In genomic region chr10:15209827-15210509, GRCh38 we compare ENCODE assay signal across 8 cellular contexts. TPM values are rescaled to one million over a fixed set of nuclear protein-coding genes. Genes with fewer than 3 reads are reported as not detected.
DNase-seq lines count a peak whose midpoint lies in the region; ATAC-seq and TF ChIP-seq lines count a peak whose summit lies in the region.

No MANE protein-coding gene starts in this region.

- peaks cover 51% of the 10 kb centered on the region for H3K4me1 Mint-ChIP-seq in activated CD4-positive, alpha-beta T cell treated with anti-CD3 and anti-CD28 coated beads for 36 hours
- H3K4me1 Mint-ChIP-seq in chondrocyte (ENCODE audit: low read depth) = peaks cover 8% of the 10 kb centered on the region

- DNase-seq in NCI-H2227 (lab: John Stamatoyannopoulos, UW; ENCODE audit: unreplicated experiment) (peak; percentile 78), chondrocyte (ENCODE audit: low spot score) (no peak), left lobe of liver (ENCODE audit: low spot score) (peak; percentile 73)
- peak; percentile 91 for DNase-seq in activated CD4-positive, alpha-beta T cell treated with anti-CD3 and anti-CD28 coated beads for 36 hours
- DNase-seq in stimulated activated CD4-positive, alpha-beta T cell treated with anti-CD3 and anti-CD28 coated beads, TNF-alpha, amount 100 ng/mL, for 1 hour (ENCODE audit: low read depth in 3 of 3, low spot score in 1 of 3) = peak; percentile 52 to 67 (median 58)

- H3K27me3 Mint-ChIP-seq in activated CD4-positive, alpha-beta T cell treated with anti-CD3 and anti-CD28 coated beads for 36 hours = no peaks in the 10 kb centered on the region
- no peaks in the 10 kb centered on the region for H3K27me3 Mint-ChIP-seq in chondrocyte (ENCODE audit: low read depth)

- CTCF ChIA-PET in activated CD4-positive, alpha-beta T cell treated with anti-CD3 and anti-CD28 coated beads for 36 hours (lab: Charles Lee) = interaction anchor here (0.8 to 1.3 kb wide), 7 partner anchors 8 to 82 kb away, joined by 3 to 8 read pairs (median 3); partner anchors contain the start of gene NMT2

- ATAC-seq in HG02678 (IDR thresholded peaks at IDR 0.05; ENCODE audit: unreplicated experiment) (peak; percentile 62), left lobe of liver (peak; percentile 97), GM18517 (IDR thresholded peaks at IDR 0.05; ENCODE audit: unreplicated experiment) (no peak)
- peak; percentile 66 for ATAC-seq in activated CD4-positive, alpha-beta T cell treated with anti-CD3 and anti-CD28 coated beads for 36 hours

- POLR2A ChIA-PET in activated CD4-positive, alpha-beta T cell treated with anti-CD3 and anti-CD28 coated beads for 36 hours (lab: Charles Lee) = no interaction called here

- TF ChIP-seq CTCF in GM12873 (IDR thresholded peaks at IDR 0.05; ENCODE audit: insufficient read depth, low read depth, low read length, missing control alignments) (peak; percentile 94), chondrocyte (IDR thresholded peaks at IDR 0.05) (peak; percentile 90)

- H3K4me3 Mint-ChIP-seq in activated CD4-positive, alpha-beta T cell treated with anti-CD3 and anti-CD28 coated beads for 36 hours = no peak overlapping the region
- no peak overlapping the region for H3K4me3 Mint-ChIP-seq in chondrocyte (ENCODE audit: unreplicated experiment)

- no peak overlapping the region for H3K27ac Mint-ChIP-seq in activated CD4-positive, alpha-beta T cell treated with anti-CD3 and anti-CD28 coated beads for 36 hours
- no peak overlapping the region for H3K27ac Mint-ChIP-seq in chondrocyte (ENCODE audit: unreplicated experiment)

- no peaks in the 10 kb centered on the region for H3K9me3 Mint-ChIP-seq in activated CD4-positive, alpha-beta T cell treated with anti-CD3 and anti-CD28 coated beads for 36 hours (ENCODE audit: low read depth)
- H3K9me3 Mint-ChIP-seq in chondrocyte (ENCODE audit: low read depth) = no peaks in the 10 kb centered on the region

- peaks cover 11% of the 10 kb centered on the region for H3K36me3 Mint-ChIP-seq in activated CD4-positive, alpha-beta T cell treated with anti-CD3 and anti-CD28 coated beads for 36 hours (ENCODE audit: low read depth)
- peaks cover 16% of the 10 kb centered on the region for H3K36me3 Mint-ChIP-seq in chondrocyte (ENCODE audit: low read depth)

- intact Hi-C loops in activated CD4-positive, alpha-beta T cell treated with anti-CD3 and anti-CD28 coated beads for 36 hours (cut with DNase I, micrococcal nuclease) = loop anchor here (1.0 to 5.0 kb wide), 5 partner anchors 39 to 161 kb away; partner anchors contain the start of gene FAM171A1 (in 2 of the 2)

RNA-seq across cellular contexts. Expression of gene NMT2, which starts 41.5 kb away (rescaled TPM):
- 10 to 100 TPM; 20.6 to 22.1 TPM for total RNA-seq in activated CD4-positive, alpha-beta T cell treated with anti-CD3 and anti-CD28 coated beads for 36 hours
- total RNA-seq in chondrocyte = 13.7 to 16.0 TPM (median 14.5 TPM) in 3 replicates
- 19.4 TPM for total RNA-seq in left lobe of liver
